In genomic region chr13:29487466-29488454, GRCh38 we compare ENCODE assay signal across 22 cellular contexts.
DNase-seq lines count a peak whose midpoint lies in the region; ATAC-seq, FAIRE-seq and TF ChIP-seq lines count a peak whose summit lies in the region.
"Had no signal": no experiment of that assay in that cellular context is flagged by ENCODE, and none has a peak within 500 bp of the region (broad histone marks: within the 10 kb centered on the region; RNA-seq: fewer than 3 reads in every experiment).

No MANE protein-coding gene starts in this region.

- no peak overlapping the region for H2BK120ac ChIP-seq in H1 (replicated peaks; ENCODE audit: low read depth, low read length)

- no peak overlapping the region for H4K91ac ChIP-seq in H1 (replicated peaks; ENCODE audit: insufficient read length, low read length)

- H3K27me3 Mint-ChIP-seq in neural crest cell (ENCODE audit: low read depth): no peaks in the 10 kb centered on the region

- DNase-seq in cardiac septum (ENCODE audit: low spot score): peak; percentile 57
- no peak for DNase-seq in right cardiac atrium
- no peak for DNase-seq in H1 (ENCODE audit: low read depth in 1 of 2, low spot score in 2 of 2)
- DNase-seq in neural crest cell (ENCODE audit: low read depth, low spot score): no peak
- no peak for DNase-seq in NCI-H1694 treated with DMSO at 0.1 percent for 48 hours (lab: John Stamatoyannopoulos, UW)
- no peak for DNase-seq in prostate gland (ENCODE audit: low spot score)
- DNase-seq: AML-193; Caco-2; CD4-positive, alpha-beta T cell; DMS153; DMS79; GDM1; GM23248; H9 had no signal

- FAIRE-seq in H1 (lab: Jason Lieb, UNC): peak; percentile 48
- FAIRE-seq: A549, GM12892, GM18507, HTR-8/SVneo had no signal

- H2AK5ac ChIP-seq in H1 (ENCODE audit: low read depth, low read length): no peak overlapping the region

- no peaks in the 10 kb centered on the region; a peak in 2 of 8 replicates for H3K36me3 ChIP-seq in H1 (ENCODE audit: control insufficient read depth in 2 of 4, insufficient read depth in 4 of 4, low read length in 3 of 4)
- H3K36me3 ChIP-seq in prostate gland: no peaks in the 10 kb centered on the region
- peaks cover 0 to 5% of the 10 kb centered on the region in 2 donors for H3K36me3 ChIP-seq in gastroesophageal sphincter

- H2BK5ac ChIP-seq in H1 (ENCODE audit: low read depth, low read length): peak overlapping the region; percentile 40; the same call in 1 of the 2 replicates

- H3K4me2 ChIP-seq in H1 (ENCODE audit: insufficient read depth in 1 of 2, low read depth in 2 of 2, low read length in 2 of 2): peak overlapping the region; percentile 12 to 29; a peak in 1 of 4 replicates
- H3K4me2 ChIP-seq: A549 had no signal

- H3K4me1 ChIP-seq in right cardiac atrium (ENCODE audit: control insufficient read depth, insufficient read depth, low read length): peaks cover 3% of the 10 kb centered on the region
- peaks cover 2 to 11% (median 6%) of the 10 kb centered on the region in 4 experiments for H3K4me1 ChIP-seq in H1 (replicated peaks in 1 of 4; ENCODE audit: control insufficient read depth in 3 of 4, insufficient read depth in 4 of 4, low read length in 3 of 4)
- no peaks in the 10 kb centered on the region for H3K4me1 ChIP-seq in prostate gland (replicated peaks)
- H3K4me1 ChIP-seq in gastroesophageal sphincter: no peaks in the 10 kb centered on the region
- H3K4me1 ChIP-seq: A549 had no signal

- H3K23me2 ChIP-seq in H1 (ENCODE audit: low read depth, low read length): peaks cover 16% of the 10 kb centered on the region

- peak overlapping the region; percentile 52; the same call in 1 of the 2 replicates for H2BK12ac ChIP-seq in H1 (ENCODE audit: low read depth, low read length)

- WGBS in right cardiac atrium: 87% methylated on average over 22 of the region's 22 CpGs
- WGBS in H1 (ENCODE audit: extremely low coverage in 1 of 2, insufficient coverage in 1 of 2, insufficient read length in 1 of 2, insufficient replicate concordance in 2 of 2, low coverage in 1 of 2, low lambda C conversion rate in 2 of 2, missing lambda C conversion rate in 1 of 2), 2 experiments: 82% methylated on average over 21 of the region's 22 CpGs; no CpG with 5 or more reads in 1 of the 2 experiments
- WGBS in prostate gland: 81% methylated on average over 22 of the region's 22 CpGs
- 80 to 92% methylated on average over 12 to 15 of the region's 22 CpGs for WGBS in gastroesophageal sphincter (ENCODE audit: low coverage in 1 of 2), 2 donors

- H3K23ac ChIP-seq in H1 (ENCODE audit: insufficient read length): no peak overlapping the region

- H2BK20ac ChIP-seq in H1 (ENCODE audit: low read length): no peak overlapping the region

- no peak overlapping the region for H3K14ac ChIP-seq in H1 (ENCODE audit: insufficient read length)

- no peak overlapping the region for H2BK15ac ChIP-seq in H1 (ENCODE audit: low read length)

- no peak overlapping the region for H3K9ac ChIP-seq in H1 (replicated peaks in 1 of 4; ENCODE audit: extremely low read depth in 1 of 4, low read depth in 3 of 4, low read length in 3 of 4)
- H3K9ac ChIP-seq: GM23248 had no signal

- ATAC-seq in right cardiac atrium: no peak
- no peak for ATAC-seq in gastroesophageal sphincter
- ATAC-seq: A549 had no signal

- TF ChIP-seq CTCF in H1 (IDR thresholded peaks at IDR 0.05; ENCODE audit: control extremely low read depth in 1 of 3, insufficient read depth in 1 of 3, low read depth in 1 of 3, low read length in 3 of 3) (no peak), neural crest cell (conservative IDR thresholded peaks at IDR 0.05) (no peak), prostate gland (IDR thresholded peaks at IDR 0.05) (no peak), gastroesophageal sphincter (IDR thresholded peaks at IDR 0.05) (no peak)

- no peak overlapping the region for H3K18ac ChIP-seq in H1 (ENCODE audit: extremely low read depth, low read length)

- H3K9me3 ChIP-seq in right cardiac atrium (ENCODE audit: control insufficient read depth, low read length) (no peaks in the 10 kb centered on the region), H1 (ENCODE audit: insufficient read depth in 2 of 2, low read depth in 1 of 2, low read length in 1 of 2) (no peaks in the 10 kb centered on the region), prostate gland (no peaks in the 10 kb centered on the region), gastroesophageal sphincter (no peaks in the 10 kb centered on the region)
- H3K9me3 ChIP-seq: A549, Caco-2 had no signal

- no peak for TF ChIP-seq RAD21 in H1 (IDR thresholded peaks at IDR 0.05 in 1 of 2, conservative IDR thresholded peaks at IDR 0.05 in 1 of 2; ENCODE audit: low read depth in 2 of 2, low read length in 2 of 2)

- H4K5ac ChIP-seq in H1 (ENCODE audit: insufficient read length, low read depth, low read length): no peak overlapping the region

- no peak overlapping the region for H3K4me3 Mint-ChIP-seq in neural crest cell
- H3K4me3 Mint-ChIP-seq: CD4-positive, alpha-beta T cell; H9; IgD-negative memory B cell had no signal

- no peak for TF ChIP-seq EP300 in H1 (IDR thresholded peaks at IDR 0.05; ENCODE audit: borderline replicate concordance in 1 of 2, low read depth in 2 of 2, low read length in 2 of 2)
- no peak for TF ChIP-seq EP300 in gastroesophageal sphincter (IDR thresholded peaks at IDR 0.05)

- no peak overlapping the region for H3K4ac ChIP-seq in H1 (replicated peaks; ENCODE audit: insufficient read length, low read depth, low read length)

- no peak overlapping the region for H3K56ac ChIP-seq in H1 (replicated peaks; ENCODE audit: insufficient read length, low read depth, low read length)

- H3K4me3 ChIP-seq in right cardiac atrium (ENCODE audit: low read length) (no peak overlapping the region), H1 (ENCODE audit: extremely low read depth in 1 of 4, insufficient read depth in 2 of 4, low read depth in 3 of 4, low read length in 4 of 4) (no peak overlapping the region), prostate gland (no peak overlapping the region), gastroesophageal sphincter (no peak overlapping the region)
- H3K4me3 ChIP-seq: A549, GM23248 had no signal

- no peaks in the 10 kb centered on the region for H3K27me3 ChIP-seq in right cardiac atrium (ENCODE audit: control insufficient read depth, insufficient read depth)
- H3K27me3 ChIP-seq in H1 (replicated peaks in 1 of 4; ENCODE audit: control insufficient read depth in 3 of 4, extremely low read depth in 1 of 4, insufficient read depth in 3 of 4, low read length in 3 of 4): peaks cover 0 to 2% (median 0%) of the 10 kb centered on the region in 4 experiments; a peak in 1 of 7 replicates
- H3K27me3 ChIP-seq in prostate gland (replicated peaks; ENCODE audit: insufficient read depth): peaks cover 2% of the 10 kb centered on the region
- H3K27me3 ChIP-seq in gastroesophageal sphincter: no peaks in the 10 kb centered on the region

- H4K8ac ChIP-seq in H1 (ENCODE audit: extremely low read depth, insufficient read depth, low read length): no peak overlapping the region

- intact Hi-C loops in cardiac septum (cut with DNase I): no loop called here
- intact Hi-C loops in right cardiac atrium (cut with DNase I): no loop called here
- intact Hi-C loops in prostate gland (cut with DNase I): no loop called here

- H3K36me3 Mint-ChIP-seq in neural crest cell (ENCODE audit: low read depth): no peaks in the 10 kb centered on the region
- H3K36me3 Mint-ChIP-seq: IgD-negative memory B cell had no signal

- H3K9me3 Mint-ChIP-seq in neural crest cell: no peaks in the 10 kb centered on the region
- H3K9me3 Mint-ChIP-seq: CD4-positive, alpha-beta T cell; H9; IgD-negative memory B cell had no signal

- POLR2A ChIA-PET in H1 (lab: Charles Lee; ENCODE audit: partially characterized antibody): interaction anchor here (1.1 kb wide), 1 partner anchor 20 kb away, joined by 3 read pairs; no protein-coding TSS in a partner anchor

- no peak overlapping the region for H3K27ac ChIP-seq in right cardiac atrium (ENCODE audit: low read length)
- H3K27ac ChIP-seq in H1 (ENCODE audit: low read depth, low read length): no peak overlapping the region
- no peak overlapping the region for H3K27ac ChIP-seq in prostate gland
- no peak overlapping the region for H3K27ac ChIP-seq in gastroesophageal sphincter
- H3K27ac ChIP-seq: 22Rv1, A549, C4-2B, GM23248 had no signal

- no peaks in the 10 kb centered on the region; the same call in 1 of the 2 replicates for H3K79me1 ChIP-seq in H1 (ENCODE audit: low read depth, low read length)

- TF ChIP-seq POLR2A in H1 (IDR thresholded peaks at IDR 0.05; ENCODE audit: control extremely low read depth in 1 of 2, low read depth in 2 of 2, low read length in 2 of 2) (no peak), prostate gland (IDR thresholded peaks at IDR 0.05) (no peak), gastroesophageal sphincter (IDR thresholded peaks at IDR 0.05) (no peak)

- H3K27ac Mint-ChIP-seq in neural crest cell (ENCODE audit: unreplicated experiment): peak overlapping the region; percentile 30
- H3K27ac Mint-ChIP-seq: CD4-positive, alpha-beta T cell; H9; IgD-negative memory B cell had no signal

- H3K79me2 ChIP-seq in H1 (ENCODE audit: control insufficient read depth in 1 of 2, insufficient read depth in 2 of 2, low read length in 2 of 2): no peaks in the 10 kb centered on the region

- H2AFZ ChIP-seq in H1 (ENCODE audit: low read length): no peak overlapping the region
- H2AFZ ChIP-seq: GM23248 had no signal

- peaks cover 14% of the 10 kb centered on the region for H3K4me1 Mint-ChIP-seq in neural crest cell

- peaks cover 0 to 11% of the 10 kb centered on the region in 2 experiments for H4K20me1 ChIP-seq in H1 (replicated peaks in 1 of 2; ENCODE audit: control insufficient read depth in 1 of 2, insufficient read depth in 2 of 2, low read length in 2 of 2)

- CTCF ChIA-PET in H1 (lab: Charles Lee; ENCODE audit: partially characterized antibody): interaction anchor here (0.9 to 1.7 kb wide), 8 partner anchors 8 to 221 kb away, joined by 3 to 8 read pairs (median 4); no protein-coding TSS in a partner anchor

TF ChIP-seq in H1, 55 proteins besides CTCF, POLR2A, EP300 and RAD21:
- TF ChIP-seq EZH2 (IDR thresholded peaks at IDR 0.05; ENCODE audit: low read depth, low read length, severe bottlenecking): no peak
- no peak for TF ChIP-seq RNF2 (IDR thresholded peaks at IDR 0.05; ENCODE audit: borderline replicate concordance, low read depth, low read length, missing control alignments, poor library complexity, severe bottlenecking)
- peak; percentile 45; the same call in 1 of the 2 replicates for TF ChIP-seq TEAD4 (IDR thresholded peaks at IDR 0.05; ENCODE audit: low read depth, low read length)
